In the genomic region with DNA sequence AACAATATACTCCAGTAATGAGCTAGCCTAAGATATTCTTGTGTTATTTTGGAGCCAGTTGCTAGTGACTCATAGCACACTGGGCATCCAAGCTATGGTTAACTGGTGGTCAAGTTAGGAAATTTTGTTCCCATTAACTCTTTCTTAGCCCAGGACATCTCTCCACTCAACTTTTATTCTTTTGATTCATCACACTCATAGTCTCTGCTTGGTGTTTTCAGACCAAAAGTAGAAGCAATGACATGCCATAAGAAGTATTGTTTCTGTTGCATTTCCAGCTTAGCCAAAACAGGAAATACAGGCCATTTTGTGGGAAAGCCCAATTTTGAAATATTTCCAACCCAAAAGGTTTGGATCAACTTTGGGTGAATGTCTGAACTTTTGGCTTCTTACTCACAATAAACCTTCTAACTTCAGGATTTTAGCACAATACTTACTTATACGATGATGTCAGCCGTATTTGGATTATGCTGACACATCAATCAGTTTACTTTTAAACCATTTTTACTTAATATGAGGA, we compare ENCODE assay signal across 1 cellular context.
TF ChIP-seq lines count a peak whose summit lies in the region.

No MANE protein-coding gene starts in this region.

TF ChIP-seq in H1, 55 proteins besides CTCF, POLR2A, EP300 and RAD21:
- TF ChIP-seq, protein P1, sequence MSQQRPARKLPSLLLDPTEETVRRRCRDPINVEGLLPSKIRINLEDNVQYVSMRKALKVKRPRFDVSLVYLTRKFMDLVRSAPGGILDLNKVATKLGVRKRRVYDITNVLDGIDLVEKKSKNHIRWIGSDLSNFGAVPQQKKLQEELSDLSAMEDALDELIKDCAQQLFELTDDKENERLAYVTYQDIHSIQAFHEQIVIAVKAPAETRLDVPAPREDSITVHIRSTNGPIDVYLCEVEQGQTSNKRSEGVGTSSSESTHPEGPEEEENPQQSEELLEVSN (IDR thresholded peaks at IDR 0.05), result no peak
- TF ChIP-seq MAFK (IDR thresholded peaks at IDR 0.05; ENCODE audit: low read depth, low read length), result peak; percentile 48; the same call in 1 of the 2 replicates
